ENCODE assay signal across 8 cellular contexts in genomic region chr17:38867179-38867994, GRCh38. TPM values are rescaled to one million over a fixed set of nuclear protein-coding genes. Genes with fewer than 3 reads are reported as not detected.
A peak's percentile ranks its signal among the peaks of the same experiment; 100 is the strongest.
DNase-seq lines count a peak whose midpoint lies in the region; ATAC-seq and TF ChIP-seq lines count a peak whose summit lies in the region.

No MANE protein-coding gene starts in this region.

- DNase-seq in AML-193 (lab: John Stamatoyannopoulos, UW) (peak; percentile 75 to 80), HK-2 (ENCODE audit: unreplicated experiment) (peak; percentile 79), OCI-M1 (lab: John Stamatoyannopoulos, UW) (peak; percentile 94), activated T-helper 1 cell treated with Interleukin-2 at 50 U/mL for 16 hours (ENCODE audit: low read depth) (peak; percentile 44), foreskin keratinocyte (peak in 1 of 2 donors; percentile 59), osteocyte (ENCODE audit: extremely low spot score, unreplicated experiment) (no peak), ureter (ENCODE audit: low spot score) (peak; percentile 75)

- H3K27me3 Mint-ChIP-seq in osteocyte (ENCODE audit: unreplicated experiment), result no peaks in the 10 kb centered on the region

- peak; percentile 51 for TF ChIP-seq CTCF in foreskin keratinocyte (conservative IDR thresholded peaks at IDR 0.05)
- peak; percentile 55 for TF ChIP-seq CTCF in osteocyte (IDR thresholded peaks at IDR 0.05)

- H3K27me3 ChIP-seq in foreskin keratinocyte, result no peaks in the 10 kb centered on the region

- peaks cover 7% of the 10 kb centered on the region for H3K4me1 ChIP-seq in foreskin keratinocyte

- no peak overlapping the region for H3K27ac ChIP-seq in foreskin keratinocyte

- peak overlapping the region; percentile 86 for H3K27ac Mint-ChIP-seq in osteocyte (ENCODE audit: unreplicated experiment)

- no peaks in the 10 kb centered on the region for H3K9me3 Mint-ChIP-seq in osteocyte (ENCODE audit: unreplicated experiment)

- no peak for ATAC-seq in foreskin keratinocyte
- ATAC-seq in GM21737 (IDR thresholded peaks at IDR 0.05; ENCODE audit: unreplicated experiment), result no peak

- peak overlapping the region; percentile 88 for H3K4me3 Mint-ChIP-seq in osteocyte (ENCODE audit: unreplicated experiment)

- no peaks in the 10 kb centered on the region for H3K36me3 Mint-ChIP-seq in osteocyte (ENCODE audit: unreplicated experiment)

- H3K4me1 Mint-ChIP-seq in osteocyte (ENCODE audit: unreplicated experiment), result peaks cover 50% of the 10 kb centered on the region

RNA-seq across cellular contexts. Expression of gene LASP1, which starts 2.5 kb away (rescaled TPM):
- total RNA-seq in foreskin keratinocyte (168 and 171 TPM in 2 replicates), osteocyte (402 and 409 TPM in 2 replicates), ureter (126 TPM)
- polyA plus RNA-seq in foreskin keratinocyte, result 117 and 128 TPM in 2 replicates

RNA-seq across cellular contexts. Expression of gene RPL23, which starts 13.9 kb away (rescaled TPM):
- total RNA-seq in foreskin keratinocyte (1,973 and 2,061 TPM in 2 replicates), osteocyte (1,245 and 1,310 TPM in 2 replicates), ureter (1,659 TPM)
- 3,137 and 3,324 TPM in 2 replicates for polyA plus RNA-seq in foreskin keratinocyte

RNA-seq across cellular contexts. Expression of gene CWC25, which starts 42.3 kb away (rescaled TPM):
- 13.2 and 13.8 TPM in 2 replicates for total RNA-seq in foreskin keratinocyte
- polyA plus RNA-seq in foreskin keratinocyte, result 9.4 and 11.1 TPM in 2 replicates
- total RNA-seq in osteocyte, result 16.5 and 17.2 TPM in 2 replicates
- 29.0 TPM for total RNA-seq in ureter
